8 cellular contexts compared by ENCODE assay signal in the genomic region with DNA sequence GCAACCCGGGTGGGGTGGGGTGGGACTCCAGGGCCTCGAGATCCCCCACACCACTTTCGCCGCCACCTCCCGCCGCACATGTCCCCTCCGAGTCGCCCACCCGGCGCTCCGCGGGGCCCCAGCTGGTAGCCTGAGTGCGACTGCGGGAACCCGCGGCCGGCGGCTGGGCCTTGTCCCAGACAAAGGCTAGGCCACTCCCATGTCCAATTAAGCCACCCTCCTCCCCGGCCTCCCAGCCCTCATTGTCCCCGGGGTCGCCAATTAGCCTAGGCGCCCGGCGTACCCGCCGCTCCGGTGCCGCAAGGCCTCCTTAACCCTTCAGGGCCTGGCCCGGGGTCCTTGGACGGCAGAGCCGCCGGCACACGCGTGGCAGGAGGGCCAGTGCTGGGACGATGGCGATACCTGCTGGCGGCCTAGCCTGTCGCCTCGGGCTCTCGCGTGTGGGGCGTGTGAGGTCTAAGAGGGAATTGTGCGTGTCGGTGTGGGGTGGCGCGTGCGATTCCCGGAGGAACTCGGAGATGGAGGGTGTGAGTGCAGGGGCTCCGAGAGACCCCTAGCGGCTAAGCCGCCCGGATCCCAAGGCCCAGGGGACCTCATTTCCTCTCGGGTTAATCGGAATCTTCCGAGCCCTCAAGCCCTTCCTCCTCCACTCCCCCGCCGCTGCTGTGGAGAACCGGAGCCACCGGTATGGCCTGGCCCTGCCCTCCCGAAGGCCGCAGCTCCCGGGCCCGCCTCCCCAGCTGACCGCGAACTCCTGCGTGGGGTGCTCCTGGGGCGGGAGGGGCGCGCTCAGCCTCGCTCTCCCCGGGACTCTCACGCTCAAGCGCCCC. TPM values are rescaled to one million over a fixed set of nuclear protein-coding genes. Genes with fewer than 3 reads are reported as not detected.
DNase-seq lines count a peak whose midpoint lies in the region; ATAC-seq and TF ChIP-seq lines count a peak whose summit lies in the region.

No MANE protein-coding gene starts in this region.

- no peak for ATAC-seq in GM18868 (IDR thresholded peaks at IDR 0.05; ENCODE audit: unreplicated experiment)

- H3K9me3 Mint-ChIP-seq in HFFc6 (no peaks in the 10 kb centered on the region), endothelial cell (ENCODE audit: unreplicated experiment) (no peaks in the 10 kb centered on the region)
- H3K9me3 Mint-ChIP-seq in T-helper 1 cell treated with Interleukin-12 subunit alpha and Interleukin-12 subunit beta and Interleukin-4 antibody, amounts not matched to agents 30 μg/mL and 1 μg/mL, for 36 hours = no peaks in the 10 kb centered on the region

- H3K36me3 Mint-ChIP-seq in HFFc6 (ENCODE audit: low read depth) (peaks cover 17% of the 10 kb centered on the region; the same call in 1 of the 2 replicates), endothelial cell (ENCODE audit: low read depth, unreplicated experiment) (peaks cover 3% of the 10 kb centered on the region)
- no peaks in the 10 kb centered on the region for H3K36me3 Mint-ChIP-seq in T-helper 1 cell treated with Interleukin-12 subunit alpha and Interleukin-12 subunit beta and Interleukin-4 antibody, amounts not matched to agents 30 μg/mL and 1 μg/mL, for 36 hours (ENCODE audit: low read depth)

- WGBS in urinary bladder = 3% methylated on average over 74 of the region's 74 CpGs

- H3K36me3 ChIP-seq in urinary bladder (ENCODE audit: insufficient read depth) = no peaks in the 10 kb centered on the region

- H3K27ac Mint-ChIP-seq in HFFc6 (peak overlapping the region; percentile 96), endothelial cell (ENCODE audit: unreplicated experiment) (no peak overlapping the region)
- no peak overlapping the region for H3K27ac Mint-ChIP-seq in T-helper 1 cell treated with Interleukin-12 subunit alpha and Interleukin-12 subunit beta and Interleukin-4 antibody, amounts not matched to agents 30 μg/mL and 1 μg/mL, for 36 hours

- H3K27me3 Mint-ChIP-seq in HFFc6 (ENCODE audit: insufficient read depth) = peaks cover 13% of the 10 kb centered on the region
- peaks cover 61% of the 10 kb centered on the region for H3K27me3 Mint-ChIP-seq in T-helper 1 cell treated with Interleukin-12 subunit alpha and Interleukin-12 subunit beta and Interleukin-4 antibody, amounts not matched to agents 30 μg/mL and 1 μg/mL, for 36 hours (ENCODE audit: low read depth)
- H3K27me3 Mint-ChIP-seq in endothelial cell (ENCODE audit: unreplicated experiment) = peaks cover 28% of the 10 kb centered on the region

- peak overlapping the region; percentile 53 for H3K4me3 ChIP-seq in urinary bladder (ENCODE audit: low read depth, low read length)

- peak overlapping the region; percentile 93 for H3K27ac ChIP-seq in urinary bladder (ENCODE audit: low read depth)

- peaks cover 61% of the 10 kb centered on the region for H3K4me1 Mint-ChIP-seq in HFFc6 (ENCODE audit: low read depth)
- peaks cover 14% of the 10 kb centered on the region for H3K4me1 Mint-ChIP-seq in T-helper 1 cell treated with Interleukin-12 subunit alpha and Interleukin-12 subunit beta and Interleukin-4 antibody, amounts not matched to agents 30 μg/mL and 1 μg/mL, for 36 hours (ENCODE audit: low read depth)
- peaks cover 12% of the 10 kb centered on the region for H3K4me1 Mint-ChIP-seq in endothelial cell (ENCODE audit: unreplicated experiment)

- DNase-seq in Daoy (ENCODE audit: low read depth) (peak; percentile 62), HFFc6 (peak; percentile 74), endothelial cell (ENCODE audit: low spot score) (peak; percentile 59), mucosa of gallbladder (ENCODE audit: low spot score) (peak; percentile 55), T-helper 9 cell (no peak)

- H3K4me3 Mint-ChIP-seq in HFFc6 = peak overlapping the region; percentile 87
- peak overlapping the region; percentile 54 for H3K4me3 Mint-ChIP-seq in T-helper 1 cell treated with Interleukin-12 subunit alpha and Interleukin-12 subunit beta and Interleukin-4 antibody, amounts not matched to agents 30 μg/mL and 1 μg/mL, for 36 hours
- peak overlapping the region; percentile 83 for H3K4me3 Mint-ChIP-seq in endothelial cell (ENCODE audit: unreplicated experiment)

- TF ChIP-seq CTCF in HFFc6 (IDR thresholded peaks at IDR 0.05) (peak; percentile 72), endothelial cell (IDR thresholded peaks at IDR 0.05; ENCODE audit: unreplicated experiment) (peak; percentile 50)

- H3K4me1 ChIP-seq in urinary bladder (ENCODE audit: insufficient read depth) = no peaks in the 10 kb centered on the region

RNA-seq across cellular contexts. Expression of a gene that starts 11.7 kb away (rescaled TPM):
- total RNA-seq in Daoy (2014; rRNA removed; shearing (Covaris generic)) = 1.4 and 1.6 TPM in 2 replicates
- total RNA-seq in HFFc6 (2021; fragmentation: NEBNext Ultra II Directional; extraction: Animal tissue kit (Norgen Biotek cat#: 25700)) = 10 to 100 TPM; 42.3 to 71.4 (median 67.3) TPM
- 0.23 TPM for total RNA-seq in endothelial cell (ENCODE audit: unreplicated experiment)
- 33.9 TPM for total RNA-seq in mucosa of gallbladder
- total RNA-seq in urinary bladder = 26.4 TPM
- polyA plus RNA-seq in urinary bladder = 56.3 TPM

RNA-seq across cellular contexts. Expression of a gene that starts 40.9 kb away (rescaled TPM):
- total RNA-seq in Daoy (2014; rRNA removed; shearing (Covaris generic)) = 0.24 TPM in 1 of 2 replicates, not detected in the other
- under 1 TPM in 3 of 6 experiments, not detected in 3; 0.11 to 0.26 (median 0.18) TPM for total RNA-seq in HFFc6 (2021; fragmentation: NEBNext Ultra II Directional; extraction: Animal tissue kit (Norgen Biotek cat#: 25700))
- total RNA-seq in endothelial cell (ENCODE audit: unreplicated experiment) = 1.1 TPM
- total RNA-seq in mucosa of gallbladder = 1.6 TPM
- total RNA-seq in urinary bladder = 9.8 TPM
- 13.0 TPM for polyA plus RNA-seq in urinary bladder

Comparison
In these comparisons a context has a peak if more than half of its experiments do, and no peak if none do; other contexts are left out.
1. RNA of a gene that starts 11.7 kb away (total RNA-seq): 42.3 to 71.4 TPM in HFFc6, 33.9 TPM in mucosa of gallbladder (single experiment) and 26.4 TPM in urinary bladder (single experiment); 1.4 to 1.6 TPM in Daoy and 0.23 TPM in endothelial cell (single experiment); every median in the first group is over 10 times any median in the second.
2. Peak in every context shown above with its lines, with median percentiles within 50 percentile points of each other: H3K4me3 Mint-ChIP-seq.